1 cellular context compared by ENCODE assay signal in genomic region chr2:46315103-46315890, GRCh38.
TF ChIP-seq lines count a peak whose summit lies in the region.

No MANE protein-coding gene starts in this region.

TF ChIP-seq in HepG2, 621 proteins besides CTCF, POLR2A, EP300 and RAD21 (continued from another document and continues in another):
- TF ChIP-seq SMC3 (IDR thresholded peaks at IDR 0.05; ENCODE audit: low read length) = peak; percentile 17; the same call in 1 of the 2 replicates
- no peak; the same call in 1 of the 2 replicates for TF ChIP-seq ZNF34 (CRISPR knock-in tag; IDR thresholded peaks at IDR 0.05; ENCODE audit: borderline replicate concordance)
- TF ChIP-seq AKNA (CRISPR knock-in tag; IDR thresholded peaks at IDR 0.05; ENCODE audit: borderline replicate concordance) = no peak
- peak; percentile 83; the same call in 1 of the 2 replicates for TF ChIP-seq TP53 (CRISPR knock-in tag; conservative IDR thresholded peaks at IDR 0.05)
- peak; percentile 38 for TF ChIP-seq STAG1 (CRISPR knock-in tag; IDR thresholded peaks at IDR 0.05)
- no peak for TF ChIP-seq ZSCAN25 (CRISPR knock-in tag; IDR thresholded peaks at IDR 0.05)
- peak; percentile 76 for TF ChIP-seq ZSCAN5A (CRISPR knock-in tag; IDR thresholded peaks at IDR 0.05; ENCODE audit: borderline replicate concordance)
- no peak for TF ChIP-seq SCMH1 (CRISPR knock-in tag; IDR thresholded peaks at IDR 0.05; ENCODE audit: borderline replicate concordance)
- 0 out of 2 replicates have a peak, but pooled peaks have one; percentile 63 for TF ChIP-seq RELA (CRISPR knock-in tag; IDR thresholded peaks at IDR 0.05)
- peak; percentile 48; the same call in 1 of the 2 replicates for TF ChIP-seq TGIF2 (CRISPR knock-in tag; IDR thresholded peaks at IDR 0.05)
- no peak for TF ChIP-seq ZNF276 (CRISPR knock-in tag; IDR thresholded peaks at IDR 0.05; ENCODE audit: low read depth)
- TF ChIP-seq RFXANK (CRISPR knock-in tag; IDR thresholded peaks at IDR 0.05) = peak; percentile 73; the same call in 1 of the 2 replicates
- peak; percentile 77; the same call in 1 of the 2 replicates for TF ChIP-seq SNAPC4 (CRISPR knock-in tag; IDR thresholded peaks at IDR 0.05)
- no peak for TF ChIP-seq MLXIP (CRISPR knock-in tag; IDR thresholded peaks at IDR 0.05; ENCODE audit: borderline replicate concordance)
- TF ChIP-seq ELF4 (CRISPR knock-in tag; IDR thresholded peaks at IDR 0.05; ENCODE audit: borderline replicate concordance) = 0 out of 2 replicates have a peak, but pooled peaks have one; percentile 40
- peak; percentile 74; the same call in 1 of the 2 replicates for TF ChIP-seq GFI1 (CRISPR knock-in tag; IDR thresholded peaks at IDR 0.05; ENCODE audit: borderline replicate concordance)
- TF ChIP-seq CAMTA2 (CRISPR knock-in tag; IDR thresholded peaks at IDR 0.05; ENCODE audit: borderline replicate concordance) = no peak
- no peak for TF ChIP-seq RFX3 (CRISPR knock-in tag; IDR thresholded peaks at IDR 0.05)
- no peak for TF ChIP-seq KIAA2018 (CRISPR knock-in tag; IDR thresholded peaks at IDR 0.05; ENCODE audit: borderline replicate concordance)
- peak; percentile 96; the same call in 1 of the 2 replicates for TF ChIP-seq ZNF619 (CRISPR knock-in tag; IDR thresholded peaks at IDR 0.05)
- TF ChIP-seq RBM22 (optimal IDR thresholded peaks at IDR 0.05; ENCODE audit: low read length) = peak; percentile 78
- no peak for TF ChIP-seq ZNF879 (CRISPR knock-in tag; IDR thresholded peaks at IDR 0.05)
- no peak for TF ChIP-seq ZNF33B (CRISPR knock-in tag; IDR thresholded peaks at IDR 0.05)
- TF ChIP-seq ZNF232 (CRISPR knock-in tag; IDR thresholded peaks at IDR 0.05; ENCODE audit: borderline replicate concordance) = peak; percentile 66; the same call in 1 of the 2 replicates
- TF ChIP-seq ETV5 (CRISPR knock-in tag; IDR thresholded peaks at IDR 0.05; ENCODE audit: borderline replicate concordance) = peak; percentile 99
- TF ChIP-seq POLR2G (IDR thresholded peaks at IDR 0.05; ENCODE audit: low read depth, low read length) = peak; percentile 70
- peak; percentile 96 for TF ChIP-seq ZNF878 (CRISPR knock-in tag; IDR thresholded peaks at IDR 0.05)
